ENCODE assay signal across 13 cellular contexts in the genomic region with DNA sequence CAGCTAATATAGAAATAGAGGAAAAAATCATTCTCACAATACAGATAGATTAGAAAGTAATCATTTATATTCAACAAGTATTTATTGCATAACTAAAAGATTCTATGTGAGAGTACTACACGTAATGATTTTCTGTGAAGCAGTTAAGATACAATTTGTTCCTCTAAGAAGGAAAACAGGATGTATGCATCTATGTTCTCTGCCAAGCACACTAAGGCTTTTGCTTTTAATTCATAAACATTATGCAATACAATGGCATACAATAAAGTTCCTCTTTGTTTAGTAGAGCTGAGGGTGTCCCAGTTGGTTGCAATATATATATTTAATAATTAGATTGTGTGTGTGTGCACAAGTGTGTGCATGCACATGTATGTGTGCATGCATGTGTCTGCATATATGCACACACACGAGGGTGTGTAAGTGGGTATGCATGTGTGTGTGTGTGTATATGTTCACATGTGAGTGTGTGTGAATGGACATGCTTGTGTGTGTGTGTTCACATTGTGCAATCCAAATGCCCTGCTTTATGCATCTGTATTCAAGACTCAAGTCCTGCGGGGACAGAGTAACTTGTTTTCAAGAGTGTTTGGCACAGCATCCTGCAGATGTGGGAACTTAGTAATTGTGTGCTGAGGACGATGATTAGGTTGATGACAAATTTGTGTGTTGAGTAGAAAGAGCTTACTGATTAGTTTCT.
DNase-seq lines count a peak whose midpoint lies in the region; ATAC-seq and TF ChIP-seq lines count a peak whose summit lies in the region.
"Had no signal": no experiment of that assay in that cellular context is flagged by ENCODE, and none has a peak within 500 bp of the region (broad histone marks: within the 10 kb centered on the region; RNA-seq: fewer than 3 reads in every experiment).

No MANE protein-coding gene starts in this region.

- TF ChIP-seq CTCF in chondrocyte (IDR thresholded peaks at IDR 0.05) (no peak), transverse colon (IDR thresholded peaks at IDR 0.05) (no peak)

- 39% methylated on average over 4 of the region's 4 CpGs for WGBS in right cardiac atrium
- 49 to 58% methylated on average over 3 to 4 of the region's 4 CpGs for WGBS in transverse colon (ENCODE audit: low coverage in 1 of 2), 2 donors

- intact Hi-C loops in activated CD4-positive, alpha-beta T cell treated with anti-CD3 and anti-CD28 coated beads, Interleukin-2, amount 10 ng/mL, durations not matched to agents 24 days and 14 days (cut with micrococcal nuclease): no loop called here
- intact Hi-C loops in right cardiac atrium (cut with DNase I) (loop anchor here in 1 of 4 donors (10.0 kb wide), 1 partner anchor 482 kb away; the partner anchor contains the start of gene KLF6), transverse colon (cut with DNase I; ENCODE audit: low total_unique reads) (no loop called here)

- no peaks in the 10 kb centered on the region for H3K36me3 Mint-ChIP-seq in activated CD4-positive, alpha-beta T cell treated with anti-CD3 and anti-CD28 coated beads, Interleukin-2, amount 10 ng/mL, durations not matched to agents 24 days and 14 days (ENCODE audit: low read depth)
- no peaks in the 10 kb centered on the region for H3K36me3 Mint-ChIP-seq in chondrocyte (ENCODE audit: low read depth)

- peak; percentile 21 to 80 for ATAC-seq in right cardiac atrium
- ATAC-seq: activated T-cell treated with anti-CD3 and anti-CD28 coated beads, Interleukin-2, amount 50 U/mL, for 72 hours had no signal

- H3K27me3 ChIP-seq in right cardiac atrium (ENCODE audit: control insufficient read depth, insufficient read depth): no peaks in the 10 kb centered on the region
- no peaks in the 10 kb centered on the region for H3K27me3 ChIP-seq in transverse colon
- H3K27me3 ChIP-seq: ascending aorta, thyroid gland had no signal

- peak; percentile 47 for DNase-seq in activated CD4-positive, alpha-beta T cell treated with anti-CD3 and anti-CD28 coated beads, Interleukin-2, amount 10 ng/mL, durations not matched to agents 24 days and 14 days
- no peak for DNase-seq in activated CD4-positive, alpha-beta T cell treated with anti-CD3 and anti-CD28 coated beads, Interleukin-2, amount 50 U/mL, for 48 hours
- DNase-seq in chondrocyte (ENCODE audit: low spot score) (no peak), right cardiac atrium (no peak), transverse colon (no peak), NCI-H748 treated with DMSO at 0.1 percent for 48 hours (lab: John Stamatoyannopoulos, UW) (no peak), NCI-H1105 treated with DMSO at 0.1 percent for 48 hours (lab: John Stamatoyannopoulos, UW) (no peak)
- no peak for DNase-seq in stimulated activated CD4-positive, alpha-beta T cell treated with anti-CD3 and anti-CD28 coated beads, Interleukin-12 subunit alpha, Interleukin-12 subunit beta, amount 100 ng/mL, for 4 hours
- DNase-seq: activated CD4-positive, alpha-beta T cell treated with anti-CD3 and anti-CD28 coated beads for 4 hours; activated T-cell treated with anti-CD3 and anti-CD28 coated beads, Interleukin-2, amount 50 U/mL, for 72 hours; thyroid gland had no signal

- H3K9me3 Mint-ChIP-seq in activated CD4-positive, alpha-beta T cell treated with anti-CD3 and anti-CD28 coated beads, Interleukin-2, amount 10 ng/mL, durations not matched to agents 24 days and 14 days: no peaks in the 10 kb centered on the region
- no peaks in the 10 kb centered on the region for H3K9me3 Mint-ChIP-seq in chondrocyte (ENCODE audit: low read depth)
- H3K9me3 Mint-ChIP-seq: activated T-cell treated with anti-CD3 and anti-CD28 coated beads, Interleukin-2, amount 50 U/mL, for 72 hours had no signal

- H3K9me3 ChIP-seq in right cardiac atrium (ENCODE audit: control insufficient read depth, low read length) (no peaks in the 10 kb centered on the region), transverse colon (no peaks in the 10 kb centered on the region)
- H3K9me3 ChIP-seq: ascending aorta, thyroid gland had no signal

- H3K4me1 Mint-ChIP-seq in activated CD4-positive, alpha-beta T cell treated with anti-CD3 and anti-CD28 coated beads, Interleukin-2, amount 10 ng/mL, durations not matched to agents 24 days and 14 days: peaks cover 9% of the 10 kb centered on the region
- peaks cover 57% of the 10 kb centered on the region for H3K4me1 Mint-ChIP-seq in chondrocyte (ENCODE audit: low read depth)

- H3K27ac ChIP-seq in right cardiac atrium (ENCODE audit: low read length) (peak overlapping the region; percentile 31), transverse colon (peak overlapping the region in 2 of 4 donors; percentile 36 to 48)
- H3K27ac ChIP-seq: ascending aorta, HL-60, thyroid gland had no signal

- peak; percentile 34 for TF ChIP-seq EP300 in transverse colon (IDR thresholded peaks at IDR 0.05; ENCODE audit: low read depth)

- H3K4me3 ChIP-seq in right cardiac atrium (ENCODE audit: low read length): no peak overlapping the region
- no peak overlapping the region for H3K4me3 ChIP-seq in transverse colon
- H3K4me3 ChIP-seq: ascending aorta, thyroid gland had no signal

- H3K4me1 ChIP-seq in right cardiac atrium (ENCODE audit: control insufficient read depth, insufficient read depth, low read length) (peaks cover 7% of the 10 kb centered on the region), transverse colon (peaks cover 5 to 32% (median 24%) of the 10 kb centered on the region in 4 donors)

- TF ChIP-seq POLR2A in transverse colon (IDR thresholded peaks at IDR 0.05): no peak

- in situ Hi-C loops in transverse colon (cut with MboI; ENCODE audit: low pct_ligation_motif_present in 1 of 4, low pct_unique_long_range_greater_than_20kb in 1 of 4, low sequenced_read_pairs in 3 of 4): no loop called here

- peaks cover 23% of the 10 kb centered on the region for H3K27me3 Mint-ChIP-seq in activated CD4-positive, alpha-beta T cell treated with anti-CD3 and anti-CD28 coated beads, Interleukin-2, amount 10 ng/mL, durations not matched to agents 24 days and 14 days
- no peaks in the 10 kb centered on the region for H3K27me3 Mint-ChIP-seq in chondrocyte (ENCODE audit: low read depth)

- no peak overlapping the region for H3K27ac Mint-ChIP-seq in activated CD4-positive, alpha-beta T cell treated with anti-CD3 and anti-CD28 coated beads, Interleukin-2, amount 10 ng/mL, durations not matched to agents 24 days and 14 days
- peak overlapping the region; percentile 0 for H3K27ac Mint-ChIP-seq in chondrocyte (ENCODE audit: unreplicated experiment)
- H3K27ac Mint-ChIP-seq: activated T-cell treated with anti-CD3 and anti-CD28 coated beads, Interleukin-2, amount 50 U/mL, for 72 hours had no signal

- H3K36me3 ChIP-seq in transverse colon: no peaks in the 10 kb centered on the region
- H3K36me3 ChIP-seq: ascending aorta, thyroid gland had no signal

- no peak overlapping the region for H3K4me3 Mint-ChIP-seq in activated CD4-positive, alpha-beta T cell treated with anti-CD3 and anti-CD28 coated beads, Interleukin-2, amount 10 ng/mL, durations not matched to agents 24 days and 14 days
- H3K4me3 Mint-ChIP-seq in chondrocyte (ENCODE audit: unreplicated experiment): no peak overlapping the region
- H3K4me3 Mint-ChIP-seq: activated T-cell treated with anti-CD3 and anti-CD28 coated beads, Interleukin-2, amount 50 U/mL, for 72 hours had no signal
